ENCODE assay signal across 23 cellular contexts in the genomic region with DNA sequence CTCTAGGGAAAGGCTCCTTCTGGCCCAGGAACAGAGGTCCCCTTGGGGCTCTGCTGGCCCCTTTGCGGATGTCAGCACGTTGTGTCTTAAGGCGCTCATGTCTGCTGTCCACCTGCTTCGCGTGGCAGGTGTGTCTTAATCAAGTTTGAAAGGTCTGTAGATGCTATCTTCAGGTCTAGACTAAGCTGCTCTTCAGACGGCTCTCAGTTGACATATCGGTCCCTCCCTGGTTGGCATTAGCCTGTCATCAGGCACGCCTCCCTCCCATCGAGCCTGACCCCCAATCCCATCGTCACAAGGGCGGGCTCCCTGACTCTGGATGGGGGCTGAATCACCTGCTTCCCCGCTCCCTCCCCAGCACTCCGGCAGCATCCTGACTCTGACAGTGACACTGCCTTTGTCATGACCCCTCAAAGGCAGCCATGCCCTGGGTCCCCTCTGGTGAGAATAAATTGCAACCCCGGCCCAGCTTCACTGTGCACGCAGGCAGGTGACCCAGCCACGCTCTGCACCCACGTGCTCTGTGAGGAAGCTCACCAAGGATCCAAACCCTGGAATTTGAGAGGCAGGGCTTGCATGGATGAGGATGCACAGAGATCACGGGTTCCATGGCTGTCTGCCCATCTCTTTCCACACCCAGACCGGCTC.
"Had no signal": no experiment of that assay in that cellular context is flagged by ENCODE, and none has a peak within 500 bp of the region (broad histone marks: within the 10 kb centered on the region; RNA-seq: fewer than 3 reads in every experiment).

No MANE protein-coding gene starts in this region.

- H3K27ac Mint-ChIP-seq: activated CD4-positive, alpha-beta T cell treated with anti-CD3 and anti-CD28 coated beads, Interleukin-2, amount 10 ng/mL, durations not matched to agents 24 days and 14 days; activated CD8-positive, alpha-beta T cell treated with anti-CD3 and anti-CD28 coated beads, Interleukin-2, amount 10 ng/mL, durations not matched to agents 7 days and 5 days; activated naive CD4-positive, alpha-beta T cell treated with anti-CD3 and anti-CD28 coated beads, Interleukin-2, amount 50 U/mL, for 24 hours; dendritic cell treated with granulocyte-macrophage colony-stimulating factor and Interleukin-4, amounts not matched to agents 40 ng/mL and 50 ng/mL, for 4 days; neural progenitor cell; stimulated activated effector memory CD8-positive, alpha-beta T cell treated with anti-CD3 and anti-CD28 coated beads, Interleukin-12 subunit alpha, Interleukin-12 subunit beta, amount 100 ng/mL, for 72 hours had no signal

- H3K27ac ChIP-seq: ascending aorta, breast epithelium, left lung, neural progenitor cell, pancreas, sigmoid colon, thoracic aorta, upper lobe of right lung had no signal

- H3K4me1 Mint-ChIP-seq: activated CD4-positive, alpha-beta T cell treated with anti-CD3 and anti-CD28 coated beads, Interleukin-2, amount 10 ng/mL, durations not matched to agents 24 days and 14 days; activated naive CD4-positive, alpha-beta T cell treated with anti-CD3 and anti-CD28 coated beads, Interleukin-2, amount 50 U/mL, for 24 hours; stimulated activated effector memory CD8-positive, alpha-beta T cell treated with anti-CD3 and anti-CD28 coated beads, Interleukin-12 subunit alpha, Interleukin-12 subunit beta, amount 100 ng/mL, for 72 hours had no signal

- DNase-seq: activated CD4-positive, alpha-beta T cell treated with anti-CD3 and anti-CD28 coated beads, Interleukin-2, amount 10 ng/mL, durations not matched to agents 24 days and 14 days; activated CD4-positive, CD25-positive, alpha-beta regulatory T cell; activated CD8-positive, alpha-beta memory T cell treated with anti-CD3 and anti-CD28 coated beads, Interleukin-2, amount 50 U/mL, for 48 hours; activated CD8-positive, alpha-beta T cell treated with anti-CD3 and anti-CD28 coated beads, Interleukin-2, amount 10 ng/mL, durations not matched to agents 7 days and 5 days; activated gamma-delta T cell; activated T-cell treated with anti-CD3 and anti-CD28 coated beads, Interleukin-2, amount 50 U/mL, for 48 hours; cerebellar nuclear complex; effector memory CD4-positive, alpha-beta T cell; foreskin melanocyte; glutamatergic neuron; sigmoid colon; stimulated activated CD4-positive, alpha-beta T cell treated with anti-CD3 and anti-CD28 coated beads, Interleukin-4, amount 100 ng/mL, for 24 hours; T1000; upper lobe of right lung had no signal

- H3K27me3 Mint-ChIP-seq: activated CD4-positive, alpha-beta T cell treated with anti-CD3 and anti-CD28 coated beads, Interleukin-2, amount 10 ng/mL, durations not matched to agents 24 days and 14 days had no signal

- H3K9me3 Mint-ChIP-seq: activated CD4-positive, alpha-beta T cell treated with anti-CD3 and anti-CD28 coated beads, Interleukin-2, amount 10 ng/mL, durations not matched to agents 24 days and 14 days; activated naive CD4-positive, alpha-beta T cell treated with anti-CD3 and anti-CD28 coated beads, Interleukin-2, amount 50 U/mL, for 24 hours; dendritic cell treated with granulocyte-macrophage colony-stimulating factor and Interleukin-4, amounts not matched to agents 40 ng/mL and 50 ng/mL, for 4 days; neural progenitor cell; stimulated activated effector memory CD8-positive, alpha-beta T cell treated with anti-CD3 and anti-CD28 coated beads, Interleukin-12 subunit alpha, Interleukin-12 subunit beta, amount 100 ng/mL, for 72 hours had no signal

- H3K36me3 Mint-ChIP-seq: activated naive CD4-positive, alpha-beta T cell treated with anti-CD3 and anti-CD28 coated beads, Interleukin-2, amount 50 U/mL, for 24 hours; neural progenitor cell; stimulated activated effector memory CD8-positive, alpha-beta T cell treated with anti-CD3 and anti-CD28 coated beads, Interleukin-12 subunit alpha, Interleukin-12 subunit beta, amount 100 ng/mL, for 72 hours had no signal

- H3K4me3 Mint-ChIP-seq: activated CD4-positive, alpha-beta T cell treated with anti-CD3 and anti-CD28 coated beads, Interleukin-2, amount 10 ng/mL, durations not matched to agents 24 days and 14 days; activated CD8-positive, alpha-beta T cell treated with anti-CD3 and anti-CD28 coated beads, Interleukin-2, amount 10 ng/mL, durations not matched to agents 7 days and 5 days; activated naive CD4-positive, alpha-beta T cell treated with anti-CD3 and anti-CD28 coated beads, Interleukin-2, amount 50 U/mL, for 24 hours; dendritic cell treated with granulocyte-macrophage colony-stimulating factor and Interleukin-4, amounts not matched to agents 40 ng/mL and 50 ng/mL, for 4 days; neural progenitor cell; stimulated activated effector memory CD8-positive, alpha-beta T cell treated with anti-CD3 and anti-CD28 coated beads, Interleukin-12 subunit alpha, Interleukin-12 subunit beta, amount 100 ng/mL, for 72 hours had no signal

- H3K4me3 ChIP-seq: ascending aorta, breast epithelium, left lung, neural progenitor cell, pancreas, sigmoid colon, thoracic aorta, upper lobe of right lung had no signal

- ATAC-seq: activated CD8-positive, alpha-beta T cell treated with anti-CD3 and anti-CD28 coated beads, Interleukin-2, amount 10 ng/mL, durations not matched to agents 7 days and 5 days; left lung; stimulated activated effector memory CD8-positive, alpha-beta T cell treated with anti-CD3 and anti-CD28 coated beads, Interleukin-12 subunit alpha, Interleukin-12 subunit beta, amount 100 ng/mL, for 72 hours; upper lobe of right lung had no signal
